ENCODE assay signal across 8 cellular contexts in the genomic region with DNA sequence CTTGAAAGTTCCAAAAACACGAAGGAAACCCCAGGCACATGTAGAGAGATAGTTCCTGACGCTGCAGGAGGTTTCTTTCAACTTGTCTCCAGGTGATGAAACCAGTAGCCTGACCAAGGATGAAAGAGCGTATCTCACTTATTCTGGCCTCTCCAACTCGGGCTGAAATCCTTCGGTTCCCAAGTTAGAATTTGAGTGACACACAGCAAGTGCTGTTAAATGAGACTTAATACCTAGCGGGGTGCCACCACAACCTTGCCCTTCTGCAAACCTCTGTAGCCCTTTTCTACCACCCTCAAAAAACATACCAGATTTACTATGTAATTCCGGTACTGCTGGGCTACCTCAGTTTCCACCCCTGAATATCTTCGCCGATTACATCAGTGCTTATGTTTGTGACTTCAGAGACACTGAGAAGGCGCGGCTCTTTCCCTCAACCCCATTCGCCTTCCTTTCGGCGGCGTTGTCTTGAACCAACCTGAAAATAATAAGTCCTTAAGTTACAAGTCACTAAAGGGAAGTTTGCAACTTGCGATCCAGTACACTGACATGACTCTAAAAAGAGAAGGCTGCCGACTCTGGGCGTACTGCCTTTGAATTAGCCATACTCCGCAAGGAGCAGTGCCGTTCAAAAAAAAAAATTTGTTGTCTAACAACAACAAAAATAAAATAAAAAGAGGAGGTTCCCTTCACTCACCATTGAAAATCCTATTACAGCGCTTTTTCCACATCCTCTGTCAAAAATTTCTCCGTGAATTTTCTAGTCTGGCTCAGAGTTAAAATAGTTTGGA.
DNase-seq lines count a peak whose midpoint lies in the region; ATAC-seq and TF ChIP-seq lines count a peak whose summit lies in the region.
"Had no signal": no experiment of that assay in that cellular context is flagged by ENCODE, and none has a peak within 500 bp of the region (broad histone marks: within the 10 kb centered on the region; RNA-seq: fewer than 3 reads in every experiment).

No MANE protein-coding gene starts in this region.

- H3K4me1 Mint-ChIP-seq in brain (peaks cover 60% of the 10 kb centered on the region), neural crest cell (peaks cover 50% of the 10 kb centered on the region)

- peaks cover 83% of the 10 kb centered on the region for H3K27me3 Mint-ChIP-seq in brain
- H3K27me3 Mint-ChIP-seq in neural crest cell (ENCODE audit: low read depth), result peaks cover 89% of the 10 kb centered on the region

- DNase-seq in GM12865 (ENCODE audit: low read depth), result peak; percentile 47
- peak; percentile 19 for DNase-seq in NCI-H69 (lab: John Stamatoyannopoulos, UW)
- no peak for DNase-seq in neural crest cell (ENCODE audit: low read depth, low spot score)
- no peak for DNase-seq in T-helper 9 cell
- no peak for DNase-seq in NCI-H1092 treated with DMSO at 0.1 percent for 48 hours (lab: John Stamatoyannopoulos, UW)

- H3K9me3 Mint-ChIP-seq in brain (peaks cover 0 to 9% (median 4%) of the 10 kb centered on the region in 5 experiments), neural crest cell (no peaks in the 10 kb centered on the region)

- TF ChIP-seq CTCF in GM12865 (IDR thresholded peaks at IDR 0.05; ENCODE audit: insufficient read depth, low read depth, low read length, missing control alignments), result no peak
- TF ChIP-seq CTCF in brain (conservative IDR thresholded peaks at IDR 0.05), result no peak
- no peak for TF ChIP-seq CTCF in neural crest cell (conservative IDR thresholded peaks at IDR 0.05)

- H3K27ac Mint-ChIP-seq in brain (peak overlapping the region in 2 of 5 experiments; percentile 11 to 24), neural crest cell (ENCODE audit: unreplicated experiment) (no peak overlapping the region)

- no peak for ATAC-seq in HG03175 (IDR thresholded peaks at IDR 0.05; ENCODE audit: unreplicated experiment)

- H3K36me3 Mint-ChIP-seq in brain (no peaks in the 10 kb centered on the region), neural crest cell (ENCODE audit: low read depth) (no peaks in the 10 kb centered on the region)

- H3K4me3 Mint-ChIP-seq in brain, result peak overlapping the region; percentile 70 to 88 (median 83)
- H3K4me3 Mint-ChIP-seq in neural crest cell, result peak overlapping the region; percentile 85

- peak overlapping the region; percentile 62 for H3K4me3 ChIP-seq in GM12865 (ENCODE audit: low read depth, low read length)
- H3K4me3 ChIP-seq: prostate gland had no signal

Comparison
In these comparisons a context has a peak if more than half of its experiments do, and no peak if none do; other contexts are left out.
1. DNase-seq: peak in GM12865 (single experiment) and NCI-H69 (single experiment); none in neural crest cell (single experiment), T-helper 9 cell (single experiment) and NCI-H1092 treated with DMSO at 0.1 percent for 48 hours (single experiment).